Comparison of ENCODE assay signal across 2 cellular contexts in the genomic region with DNA sequence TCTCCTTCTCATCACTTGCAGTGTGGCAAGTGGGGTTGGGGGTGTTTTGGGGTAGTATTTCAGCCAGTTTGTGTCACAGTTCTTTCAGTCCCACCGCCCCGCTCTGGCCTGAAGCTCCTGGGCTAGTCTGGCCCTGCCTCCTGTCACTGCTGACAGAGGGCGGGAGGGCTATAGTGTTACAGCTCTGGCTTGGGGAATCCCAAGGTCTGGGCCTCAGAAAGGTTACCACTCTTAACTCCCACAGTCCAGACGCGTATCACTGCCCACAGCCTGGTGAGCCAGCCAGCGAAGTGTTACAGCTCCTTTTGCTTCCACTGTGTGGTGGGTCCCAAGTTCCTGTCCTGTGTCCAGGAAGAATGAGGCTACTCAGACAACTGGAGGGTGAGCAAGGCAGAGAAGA.
TF ChIP-seq lines count a peak whose summit lies in the region.

No MANE protein-coding gene starts in this region.

TF ChIP-seq in HepG2, 621 proteins besides CTCF, POLR2A, EP300 and RAD21:
- no peak for TF ChIP-seq CREBL2 (CRISPR knock-in tag; IDR thresholded peaks at IDR 0.05; ENCODE audit: borderline replicate concordance)
- TF ChIP-seq KMT2A (CRISPR knock-in tag; IDR thresholded peaks at IDR 0.05), result no peak
- TF ChIP-seq MED1 (CRISPR knock-in tag; IDR thresholded peaks at IDR 0.05), result no peak
- no peak for TF ChIP-seq SMYD3 (CRISPR knock-in tag; IDR thresholded peaks at IDR 0.05)
- no peak for TF ChIP-seq ZBTB4 (CRISPR knock-in tag; IDR thresholded peaks at IDR 0.05; ENCODE audit: borderline replicate concordance)
- TF ChIP-seq, protein P1, sequence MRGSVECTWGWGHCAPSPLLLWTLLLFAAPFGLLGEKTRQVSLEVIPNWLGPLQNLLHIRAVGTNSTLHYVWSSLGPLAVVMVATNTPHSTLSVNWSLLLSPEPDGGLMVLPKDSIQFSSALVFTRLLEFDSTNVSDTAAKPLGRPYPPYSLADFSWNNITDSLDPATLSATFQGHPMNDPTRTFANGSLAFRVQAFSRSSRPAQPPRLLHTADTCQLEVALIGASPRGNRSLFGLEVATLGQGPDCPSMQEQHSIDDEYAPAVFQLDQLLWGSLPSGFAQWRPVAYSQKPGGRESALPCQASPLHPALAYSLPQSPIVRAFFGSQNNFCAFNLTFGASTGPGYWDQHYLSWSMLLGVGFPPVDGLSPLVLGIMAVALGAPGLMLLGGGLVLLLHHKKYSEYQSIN (CRISPR knock-in tag; IDR thresholded peaks at IDR 0.05; ENCODE audit: borderline replicate concordance), result no peak
- TF ChIP-seq RFX1 (IDR thresholded peaks at IDR 0.05), result no peak
- no peak for TF ChIP-seq PBX2 (CRISPR knock-in tag; IDR thresholded peaks at IDR 0.05)
- no peak for TF ChIP-seq ZNF543 (CRISPR knock-in tag; IDR thresholded peaks at IDR 0.05)
- no peak for TF ChIP-seq CBFB (CRISPR knock-in tag; IDR thresholded peaks at IDR 0.05)
- TF ChIP-seq ZBTB46 (CRISPR knock-in tag; IDR thresholded peaks at IDR 0.05; ENCODE audit: borderline replicate concordance), result no peak
- no peak for TF ChIP-seq IRX3 (CRISPR knock-in tag; IDR thresholded peaks at IDR 0.05; ENCODE audit: borderline replicate concordance, low read depth)
- TF ChIP-seq EEA1 (CRISPR knock-in tag; IDR thresholded peaks at IDR 0.05; ENCODE audit: borderline replicate concordance), result no peak
- no peak for TF ChIP-seq FOXA1 (IDR thresholded peaks at IDR 0.05)
- no peak for TF ChIP-seq FOXA1 (CRISPR knock-in tag; IDR thresholded peaks at IDR 0.05)
- TF ChIP-seq SP140L (CRISPR knock-in tag; IDR thresholded peaks at IDR 0.05; ENCODE audit: borderline replicate concordance), result no peak
- no peak for TF ChIP-seq SPEN (CRISPR knock-in tag; IDR thresholded peaks at IDR 0.05; ENCODE audit: low read depth)
- TF ChIP-seq ERF (CRISPR knock-in tag; IDR thresholded peaks at IDR 0.05), result no peak

TF ChIP-seq in H1, 55 proteins besides CTCF, POLR2A, EP300 and RAD21:
- no peak for TF ChIP-seq KDM4A (IDR thresholded peaks at IDR 0.05; ENCODE audit: low read depth, low read length, severe bottlenecking)
- no peak for TF ChIP-seq JUN (IDR thresholded peaks at IDR 0.05; ENCODE audit: low read depth, low read length)
- TF ChIP-seq GABPA (IDR thresholded peaks at IDR 0.05; ENCODE audit: borderline replicate concordance, insufficient read depth, low read length), result no peak
- TF ChIP-seq SIN3A (conservative IDR thresholded peaks at IDR 0.05 in 1 of 2, IDR thresholded peaks at IDR 0.05 in 1 of 2; ENCODE audit: low read depth in 1 of 2, low read length in 2 of 2), result no peak
- TF ChIP-seq CHD1 (IDR thresholded peaks at IDR 0.05; ENCODE audit: low read depth, low read length), result no peak
- no peak for TF ChIP-seq KDM5A (IDR thresholded peaks at IDR 0.05; ENCODE audit: low read length)
- TF ChIP-seq CHD2 (IDR thresholded peaks at IDR 0.05; ENCODE audit: low read length), result no peak
- TF ChIP-seq, protein P2, sequence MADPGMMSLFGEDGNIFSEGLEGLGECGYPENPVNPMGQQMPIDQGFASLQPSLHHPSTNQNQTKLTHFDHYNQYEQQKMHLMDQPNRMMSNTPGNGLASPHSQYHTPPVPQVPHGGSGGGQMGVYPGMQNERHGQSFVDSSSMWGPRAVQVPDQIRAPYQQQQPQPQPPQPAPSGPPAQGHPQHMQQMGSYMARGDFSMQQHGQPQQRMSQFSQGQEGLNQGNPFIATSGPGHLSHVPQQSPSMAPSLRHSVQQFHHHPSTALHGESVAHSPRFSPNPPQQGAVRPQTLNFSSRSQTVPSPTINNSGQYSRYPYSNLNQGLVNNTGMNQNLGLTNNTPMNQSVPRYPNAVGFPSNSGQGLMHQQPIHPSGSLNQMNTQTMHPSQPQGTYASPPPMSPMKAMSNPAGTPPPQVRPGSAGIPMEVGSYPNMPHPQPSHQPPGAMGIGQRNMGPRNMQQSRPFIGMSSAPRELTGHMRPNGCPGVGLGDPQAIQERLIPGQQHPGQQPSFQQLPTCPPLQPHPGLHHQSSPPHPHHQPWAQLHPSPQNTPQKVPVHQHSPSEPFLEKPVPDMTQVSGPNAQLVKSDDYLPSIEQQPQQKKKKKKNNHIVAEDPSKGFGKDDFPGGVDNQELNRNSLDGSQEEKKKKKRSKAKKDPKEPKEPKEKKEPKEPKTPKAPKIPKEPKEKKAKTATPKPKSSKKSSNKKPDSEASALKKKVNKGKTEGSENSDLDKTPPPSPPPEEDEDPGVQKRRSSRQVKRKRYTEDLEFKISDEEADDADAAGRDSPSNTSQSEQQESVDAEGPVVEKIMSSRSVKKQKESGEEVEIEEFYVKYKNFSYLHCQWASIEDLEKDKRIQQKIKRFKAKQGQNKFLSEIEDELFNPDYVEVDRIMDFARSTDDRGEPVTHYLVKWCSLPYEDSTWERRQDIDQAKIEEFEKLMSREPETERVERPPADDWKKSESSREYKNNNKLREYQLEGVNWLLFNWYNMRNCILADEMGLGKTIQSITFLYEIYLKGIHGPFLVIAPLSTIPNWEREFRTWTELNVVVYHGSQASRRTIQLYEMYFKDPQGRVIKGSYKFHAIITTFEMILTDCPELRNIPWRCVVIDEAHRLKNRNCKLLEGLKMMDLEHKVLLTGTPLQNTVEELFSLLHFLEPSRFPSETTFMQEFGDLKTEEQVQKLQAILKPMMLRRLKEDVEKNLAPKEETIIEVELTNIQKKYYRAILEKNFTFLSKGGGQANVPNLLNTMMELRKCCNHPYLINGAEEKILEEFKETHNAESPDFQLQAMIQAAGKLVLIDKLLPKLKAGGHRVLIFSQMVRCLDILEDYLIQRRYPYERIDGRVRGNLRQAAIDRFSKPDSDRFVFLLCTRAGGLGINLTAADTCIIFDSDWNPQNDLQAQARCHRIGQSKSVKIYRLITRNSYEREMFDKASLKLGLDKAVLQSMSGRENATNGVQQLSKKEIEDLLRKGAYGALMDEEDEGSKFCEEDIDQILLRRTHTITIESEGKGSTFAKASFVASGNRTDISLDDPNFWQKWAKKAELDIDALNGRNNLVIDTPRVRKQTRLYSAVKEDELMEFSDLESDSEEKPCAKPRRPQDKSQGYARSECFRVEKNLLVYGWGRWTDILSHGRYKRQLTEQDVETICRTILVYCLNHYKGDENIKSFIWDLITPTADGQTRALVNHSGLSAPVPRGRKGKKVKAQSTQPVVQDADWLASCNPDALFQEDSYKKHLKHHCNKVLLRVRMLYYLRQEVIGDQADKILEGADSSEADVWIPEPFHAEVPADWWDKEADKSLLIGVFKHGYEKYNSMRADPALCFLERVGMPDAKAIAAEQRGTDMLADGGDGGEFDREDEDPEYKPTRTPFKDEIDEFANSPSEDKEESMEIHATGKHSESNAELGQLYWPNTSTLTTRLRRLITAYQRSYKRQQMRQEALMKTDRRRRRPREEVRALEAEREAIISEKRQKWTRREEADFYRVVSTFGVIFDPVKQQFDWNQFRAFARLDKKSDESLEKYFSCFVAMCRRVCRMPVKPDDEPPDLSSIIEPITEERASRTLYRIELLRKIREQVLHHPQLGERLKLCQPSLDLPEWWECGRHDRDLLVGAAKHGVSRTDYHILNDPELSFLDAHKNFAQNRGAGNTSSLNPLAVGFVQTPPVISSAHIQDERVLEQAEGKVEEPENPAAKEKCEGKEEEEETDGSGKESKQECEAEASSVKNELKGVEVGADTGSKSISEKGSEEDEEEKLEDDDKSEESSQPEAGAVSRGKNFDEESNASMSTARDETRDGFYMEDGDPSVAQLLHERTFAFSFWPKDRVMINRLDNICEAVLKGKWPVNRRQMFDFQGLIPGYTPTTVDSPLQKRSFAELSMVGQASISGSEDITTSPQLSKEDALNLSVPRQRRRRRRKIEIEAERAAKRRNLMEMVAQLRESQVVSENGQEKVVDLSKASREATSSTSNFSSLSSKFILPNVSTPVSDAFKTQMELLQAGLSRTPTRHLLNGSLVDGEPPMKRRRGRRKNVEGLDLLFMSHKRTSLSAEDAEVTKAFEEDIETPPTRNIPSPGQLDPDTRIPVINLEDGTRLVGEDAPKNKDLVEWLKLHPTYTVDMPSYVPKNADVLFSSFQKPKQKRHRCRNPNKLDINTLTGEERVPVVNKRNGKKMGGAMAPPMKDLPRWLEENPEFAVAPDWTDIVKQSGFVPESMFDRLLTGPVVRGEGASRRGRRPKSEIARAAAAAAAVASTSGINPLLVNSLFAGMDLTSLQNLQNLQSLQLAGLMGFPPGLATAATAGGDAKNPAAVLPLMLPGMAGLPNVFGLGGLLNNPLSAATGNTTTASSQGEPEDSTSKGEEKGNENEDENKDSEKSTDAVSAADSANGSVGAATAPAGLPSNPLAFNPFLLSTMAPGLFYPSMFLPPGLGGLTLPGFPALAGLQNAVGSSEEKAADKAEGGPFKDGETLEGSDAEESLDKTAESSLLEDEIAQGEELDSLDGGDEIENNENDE (IDR thresholded peaks at IDR 0.05; ENCODE audit: insufficient replicate concordance, low read length), result no peak
- TF ChIP-seq SUZ12 (IDR thresholded peaks at IDR 0.05; ENCODE audit: low read length), result no peak
- TF ChIP-seq BACH1 (IDR thresholded peaks at IDR 0.05; ENCODE audit: low read length), result no peak
